ENCODE assay signal across 1 cellular context in the genomic region with DNA sequence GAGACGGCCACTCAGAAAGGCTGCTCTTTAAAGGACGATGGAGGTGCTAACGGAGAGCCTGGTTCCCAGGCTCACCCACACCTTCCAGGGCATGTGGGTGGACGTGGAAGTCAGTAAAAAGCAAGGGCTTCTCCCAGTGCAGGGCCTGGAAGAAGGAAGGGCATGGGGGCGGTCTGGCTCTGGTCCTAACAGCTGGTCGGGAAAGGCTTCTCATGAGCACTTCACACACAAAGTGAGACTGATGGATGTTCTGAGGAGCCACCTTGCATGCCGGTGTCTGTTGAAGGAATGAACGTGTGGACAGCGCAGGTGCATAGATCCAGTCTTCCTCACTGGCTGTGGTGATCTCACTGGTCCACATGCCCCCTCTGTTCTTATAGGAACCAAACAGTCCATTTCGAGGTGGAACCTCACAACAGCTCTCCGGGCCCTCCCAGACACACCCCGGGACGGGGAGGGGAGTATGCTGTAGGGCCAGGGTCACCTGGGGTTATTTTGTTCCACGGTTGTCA.
A peak's percentile ranks its signal among the peaks of the same experiment; 100 is the strongest.
TF ChIP-seq lines count a peak whose summit lies in the region.

No MANE protein-coding gene starts in this region.

TF ChIP-seq in HepG2, 621 proteins besides CTCF, POLR2A, EP300 and RAD21 (continued from another document and continues in another):
- TF ChIP-seq, protein P1, sequence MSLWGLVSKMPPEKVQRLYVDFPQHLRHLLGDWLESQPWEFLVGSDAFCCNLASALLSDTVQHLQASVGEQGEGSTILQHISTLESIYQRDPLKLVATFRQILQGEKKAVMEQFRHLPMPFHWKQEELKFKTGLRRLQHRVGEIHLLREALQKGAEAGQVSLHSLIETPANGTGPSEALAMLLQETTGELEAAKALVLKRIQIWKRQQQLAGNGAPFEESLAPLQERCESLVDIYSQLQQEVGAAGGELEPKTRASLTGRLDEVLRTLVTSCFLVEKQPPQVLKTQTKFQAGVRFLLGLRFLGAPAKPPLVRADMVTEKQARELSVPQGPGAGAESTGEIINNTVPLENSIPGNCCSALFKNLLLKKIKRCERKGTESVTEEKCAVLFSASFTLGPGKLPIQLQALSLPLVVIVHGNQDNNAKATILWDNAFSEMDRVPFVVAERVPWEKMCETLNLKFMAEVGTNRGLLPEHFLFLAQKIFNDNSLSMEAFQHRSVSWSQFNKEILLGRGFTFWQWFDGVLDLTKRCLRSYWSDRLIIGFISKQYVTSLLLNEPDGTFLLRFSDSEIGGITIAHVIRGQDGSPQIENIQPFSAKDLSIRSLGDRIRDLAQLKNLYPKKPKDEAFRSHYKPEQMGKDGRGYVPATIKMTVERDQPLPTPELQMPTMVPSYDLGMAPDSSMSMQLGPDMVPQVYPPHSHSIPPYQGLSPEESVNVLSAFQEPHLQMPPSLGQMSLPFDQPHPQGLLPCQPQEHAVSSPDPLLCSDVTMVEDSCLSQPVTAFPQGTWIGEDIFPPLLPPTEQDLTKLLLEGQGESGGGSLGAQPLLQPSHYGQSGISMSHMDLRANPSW (CRISPR knock-in tag; IDR thresholded peaks at IDR 0.05; ENCODE audit: borderline replicate concordance), result 0 out of 2 replicates have a peak, but pooled peaks have one; percentile 13
- TF ChIP-seq SP4 (CRISPR knock-in tag; IDR thresholded peaks at IDR 0.05) (peak; percentile 71), ZNF768 (CRISPR knock-in tag; IDR thresholded peaks at IDR 0.05) (peak; percentile 78), RELA (CRISPR knock-in tag; IDR thresholded peaks at IDR 0.05) (no peak), ZBTB4 (CRISPR knock-in tag; IDR thresholded peaks at IDR 0.05; ENCODE audit: borderline replicate concordance) (peak; percentile 86; the same call in 1 of the 2 replicates), ZNF687 (CRISPR knock-in tag; IDR thresholded peaks at IDR 0.05) (peak; percentile 73), HMGA1 (CRISPR knock-in tag; conservative IDR thresholded peaks at IDR 0.05) (no peak), ZNF660 (CRISPR knock-in tag; IDR thresholded peaks at IDR 0.05; ENCODE audit: borderline replicate concordance, low read depth) (no peak), BRD4 (CRISPR knock-in tag; IDR thresholded peaks at IDR 0.05) (peak; percentile 80; the same call in 1 of the 2 replicates), ZNF30 (CRISPR knock-in tag; IDR thresholded peaks at IDR 0.05) (0 out of 2 replicates have a peak, but pooled peaks have one; percentile 52), TIGD3 (CRISPR knock-in tag; IDR thresholded peaks at IDR 0.05; ENCODE audit: borderline replicate concordance) (no peak), CHCHD3 (CRISPR knock-in tag; IDR thresholded peaks at IDR 0.05) (peak; percentile 87; the same call in 1 of the 2 replicates), PHF8 (CRISPR knock-in tag; IDR thresholded peaks at IDR 0.05) (0 out of 2 replicates have a peak, but pooled peaks have one; percentile 21), ZNF383 (CRISPR knock-in tag; IDR thresholded peaks at IDR 0.05; ENCODE audit: borderline replicate concordance) (0 out of 2 replicates have a peak, but pooled peaks have one; percentile 9), NFRKB (IDR thresholded peaks at IDR 0.05) (no peak), ZNF225 (CRISPR knock-in tag; IDR thresholded peaks at IDR 0.05) (peak; percentile 52; the same call in 1 of the 2 replicates), HDAC1 (CRISPR knock-in tag; IDR thresholded peaks at IDR 0.05) (0 out of 2 replicates have a peak, but pooled peaks have one; percentile 45), FOXO4 (CRISPR knock-in tag; conservative IDR thresholded peaks at IDR 0.05) (peak; percentile 96; the same call in 1 of the 2 replicates), DMAP1 (CRISPR knock-in tag; IDR thresholded peaks at IDR 0.05) (peak; percentile 0; the same call in 1 of the 2 replicates), HNF4G (IDR thresholded peaks at IDR 0.05; ENCODE audit: borderline replicate concordance, low read depth, low read length) (no peak), HNF4G (CRISPR knock-in tag; IDR thresholded peaks at IDR 0.05; ENCODE audit: borderline replicate concordance, low read depth) (0 out of 2 replicates have a peak, but pooled peaks have one; percentile 23), ZNF460 (CRISPR knock-in tag; IDR thresholded peaks at IDR 0.05; ENCODE audit: borderline replicate concordance) (no peak), ZBTB39 (CRISPR knock-in tag; IDR thresholded peaks at IDR 0.05) (peak; percentile 57; the same call in 1 of the 2 replicates), SKI (IDR thresholded peaks at IDR 0.05; ENCODE audit: partially characterized antibody) (no peak), ZBTB38 (CRISPR knock-in tag; IDR thresholded peaks at IDR 0.05) (peak; percentile 95), AHR (CRISPR knock-in tag; IDR thresholded peaks at IDR 0.05) (0 out of 2 replicates have a peak, but pooled peaks have one; percentile 40)
- TF ChIP-seq, protein P2, sequence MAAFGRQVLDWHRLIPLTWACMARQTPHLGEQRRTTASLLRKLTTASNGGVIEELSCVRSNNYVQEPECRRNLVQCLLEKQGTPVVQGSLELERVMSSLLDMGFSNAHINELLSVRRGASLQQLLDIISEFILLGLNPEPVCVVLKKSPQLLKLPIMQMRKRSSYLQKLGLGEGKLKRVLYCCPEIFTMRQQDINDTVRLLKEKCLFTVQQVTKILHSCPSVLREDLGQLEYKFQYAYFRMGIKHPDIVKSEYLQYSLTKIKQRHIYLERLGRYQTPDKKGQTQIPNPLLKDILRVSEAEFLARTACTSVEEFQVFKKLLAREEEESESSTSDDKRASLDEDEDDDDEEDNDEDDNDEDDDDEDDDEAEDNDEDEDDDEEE (CRISPR knock-in tag; IDR thresholded peaks at IDR 0.05), result peak; percentile 55; the same call in 1 of the 2 replicates
- TF ChIP-seq, protein P3, sequence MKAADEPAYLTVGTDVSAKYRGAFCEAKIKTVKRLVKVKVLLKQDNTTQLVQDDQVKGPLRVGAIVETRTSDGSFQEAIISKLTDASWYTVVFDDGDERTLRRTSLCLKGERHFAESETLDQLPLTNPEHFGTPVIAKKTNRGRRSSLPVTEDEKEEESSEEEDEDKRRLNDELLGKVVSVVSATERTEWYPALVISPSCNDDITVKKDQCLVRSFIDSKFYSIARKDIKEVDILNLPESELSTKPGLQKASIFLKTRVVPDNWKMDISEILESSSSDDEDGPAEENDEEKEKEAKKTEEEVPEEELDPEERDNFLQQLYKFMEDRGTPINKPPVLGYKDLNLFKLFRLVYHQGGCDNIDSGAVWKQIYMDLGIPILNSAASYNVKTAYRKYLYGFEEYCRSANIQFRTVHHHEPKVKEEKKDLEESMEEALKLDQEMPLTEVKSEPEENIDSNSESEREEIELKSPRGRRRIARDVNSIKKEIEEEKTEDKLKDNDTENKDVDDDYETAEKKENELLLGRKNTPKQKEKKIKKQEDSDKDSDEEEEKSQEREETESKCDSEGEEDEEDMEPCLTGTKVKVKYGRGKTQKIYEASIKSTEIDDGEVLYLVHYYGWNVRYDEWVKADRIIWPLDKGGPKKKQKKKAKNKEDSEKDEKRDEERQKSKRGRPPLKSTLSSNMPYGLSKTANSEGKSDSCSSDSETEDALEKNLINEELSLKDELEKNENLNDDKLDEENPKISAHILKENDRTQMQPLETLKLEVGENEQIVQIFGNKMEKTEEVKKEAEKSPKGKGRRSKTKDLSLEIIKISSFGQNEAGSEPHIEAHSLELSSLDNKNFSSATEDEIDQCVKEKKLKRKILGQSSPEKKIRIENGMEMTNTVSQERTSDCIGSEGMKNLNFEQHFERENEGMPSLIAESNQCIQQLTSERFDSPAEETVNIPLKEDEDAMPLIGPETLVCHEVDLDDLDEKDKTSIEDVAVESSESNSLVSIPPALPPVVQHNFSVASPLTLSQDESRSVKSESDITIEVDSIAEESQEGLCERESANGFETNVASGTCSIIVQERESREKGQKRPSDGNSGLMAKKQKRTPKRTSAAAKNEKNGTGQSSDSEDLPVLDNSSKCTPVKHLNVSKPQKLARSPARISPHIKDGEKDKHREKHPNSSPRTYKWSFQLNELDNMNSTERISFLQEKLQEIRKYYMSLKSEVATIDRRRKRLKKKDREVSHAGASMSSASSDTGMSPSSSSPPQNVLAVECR (CRISPR knock-in tag; IDR thresholded peaks at IDR 0.05; ENCODE audit: borderline replicate concordance), result 0 out of 2 replicates have a peak, but pooled peaks have one; percentile 9
